In genomic region chr3:129498603-129499488, GRCh38 we compare ENCODE assay signal across 6 cellular contexts. TPM values are rescaled to one million over a fixed set of nuclear protein-coding genes. Genes with fewer than 3 reads are reported as not detected.
"Had no signal": no experiment of that assay in that cellular context is flagged by ENCODE, and none has a peak within 500 bp of the region (broad histone marks: within the 10 kb centered on the region; RNA-seq: fewer than 3 reads in every experiment).

No MANE protein-coding gene starts in this region.

RNA-seq across cellular contexts. Expression of gene RHO, which starts 29.6 kb away (rescaled TPM):
- total RNA-seq: activated CD4-positive, alpha-beta T cell treated with anti-CD3 and anti-CD28 coated beads, Interleukin-2, amount 10 ng/mL, durations not matched to agents 24 days and 14 days; activated CD8-positive, alpha-beta T cell treated with anti-CD3 and anti-CD28 coated beads, Interleukin-2, amount 10 ng/mL, durations not matched to agents 7 days and 5 days; mucosa of gallbladder; stomach had no signal
- polyA plus RNA-seq: naive thymus-derived CD8-positive, alpha-beta T cell; stomach had no signal

RNA-seq across cellular contexts. Expression of gene H1-8, which starts 44.1 kb away (rescaled TPM):
- total RNA-seq: activated CD4-positive, alpha-beta T cell treated with anti-CD3 and anti-CD28 coated beads, Interleukin-2, amount 10 ng/mL, durations not matched to agents 24 days and 14 days; activated CD8-positive, alpha-beta T cell treated with anti-CD3 and anti-CD28 coated beads, Interleukin-2, amount 10 ng/mL, durations not matched to agents 7 days and 5 days; mucosa of gallbladder; naive thymus-derived CD8-positive, alpha-beta T cell; stomach; uterus had no signal
- polyA plus RNA-seq: naive thymus-derived CD8-positive, alpha-beta T cell; stomach had no signal
